In genomic region chr17:75405365-75406221, GRCh38 we compare ENCODE assay signal across 8 cellular contexts. TPM values are rescaled to one million over a fixed set of nuclear protein-coding genes. Genes with fewer than 3 reads are reported as not detected.
DNase-seq lines count a peak whose midpoint lies in the region; ATAC-seq, FAIRE-seq and TF ChIP-seq lines count a peak whose summit lies in the region.

Gene GRB2 (minus strand): TSS chr17:75405678. CDS start chr17:75393628, 12,050 bp downstream.

- H3K36me3 ChIP-seq in PC-3 (ENCODE audit: low read depth, low read length) = 0 out of 2 replicates have a peak, but pooled peaks cover 2% of the 10 kb centered on the region
- H3K36me3 ChIP-seq in mucosa of descending colon (ENCODE audit: low read depth) = no peaks in the 10 kb centered on the region

- no peak for FAIRE-seq in D721Med (lab: Jason Lieb, UNC)

- peak within 1 kb of the TSS; percentile 92 for H3K4me3 ChIP-seq in Jurkat, Clone E6-1 (ENCODE audit: low read length)
- H3K4me3 ChIP-seq in PC-3 (ENCODE audit: low read length) = peak within 1 kb of the TSS; percentile 96
- peak within 1 kb of the TSS; percentile 100 for H3K4me3 ChIP-seq in mucosa of descending colon

- H3K79me2 ChIP-seq in PC-3 (ENCODE audit: low read length) = peaks cover 49% of the 10 kb centered on the region

- H2AFZ ChIP-seq in PC-3 (ENCODE audit: low read length) = peak within 1 kb of the TSS; percentile 94

- peak; percentile 90 for DNase-seq in D721Med (ENCODE audit: insufficient read length, low spot score)
- peak; percentile 93 for DNase-seq in Jurkat, Clone E6-1 (ENCODE audit: low read depth, low spot score)
- peak; percentile 99 for DNase-seq in PC-3
- DNase-seq in activated T-cell treated with anti-CD3 and anti-CD28 coated beads for 48 hours (ENCODE audit: low read depth) = peak; percentile 100
- peak; percentile 68 for DNase-seq in epithelial cell of prostate (ENCODE audit: low read depth, low spot score)
- DNase-seq in mucosa of descending colon = peak; percentile 99 to 100 (median 100)
- DNase-seq in stimulated activated CD8-positive, alpha-beta memory T cell treated with anti-CD3 and anti-CD28 coated beads, Interleukin-4, amount 100 ng/mL, for 1 hour (ENCODE audit: low read depth in 2 of 2, low spot score in 1 of 2) = peak; percentile 98 to 99

- no peaks in the 10 kb centered on the region for H3K27me3 ChIP-seq in PC-3 (ENCODE audit: low read length)

- H3K4me1 ChIP-seq in PC-3 (ENCODE audit: insufficient read depth, low read length) (peaks cover 14% of the 10 kb centered on the region), mucosa of descending colon (ENCODE audit: low read depth) (peaks cover 14% of the 10 kb centered on the region)

- H3K9me2 ChIP-seq in PC-3 (replicated peaks; ENCODE audit: low read length) = no peaks in the 10 kb centered on the region

- H3K9me3 ChIP-seq in PC-3 (ENCODE audit: low read length) (no peaks in the 10 kb centered on the region), mucosa of descending colon (no peaks in the 10 kb centered on the region)

- BruUV-seq in PC-3 (replicated peaks; lab: Mats Ljungman, UMichigan) = no TSS peak

- intact Hi-C loops in PC-3 (cut with micrococcal nuclease) (loop anchor here (1.0 to 2.0 kb wide), 2 partner anchors 41 to 116 kb away; partner anchors contain the start of gene SLC25A19), mucosa of descending colon (cut with DNase I, micrococcal nuclease) (no loop called here)

- POLR2A ChIA-PET in PC-3 (lab: Charles Lee; ENCODE audit: unreplicated experiment) = interaction anchor here (0.5 to 1.0 kb wide), 6 partner anchors 12 to 134 kb away, joined by 3 to 6 read pairs (median 4); partner anchors contain the start of genes MIF4GD and SLC25A19

- CTCF ChIA-PET in PC-3 (lab: Charles Lee) = interaction anchor here (0.5 to 1.4 kb wide), 9 partner anchors 10 to 136 kb away, joined by 3 to 11 read pairs (median 6); partner anchors contain the start of gene MIF4GD

- peak within 1 kb of the TSS; percentile 12 for H3K27ac ChIP-seq in PC-3 (ENCODE audit: low read length)
- H3K27ac ChIP-seq in epithelial cell of prostate = peak within 1 kb of the TSS; percentile 77

- peak within 1 kb of the TSS; percentile 96 for H3K4me2 ChIP-seq in PC-3 (ENCODE audit: low read length)

- ATAC-seq in GM21576 (IDR thresholded peaks at IDR 0.05; ENCODE audit: unreplicated experiment) (peak; percentile 59), PC-3 (peak; percentile 81), mucosa of descending colon (peak; percentile 96)

- H3K9ac ChIP-seq in PC-3 (ENCODE audit: low read length) = peak within 1 kb of the TSS; percentile 95

- TF ChIP-seq CTCF in D721Med (IDR thresholded peaks at IDR 0.05; ENCODE audit: insufficient read depth, missing control alignments) = no peak
- TF ChIP-seq CTCF in PC-3 (conservative IDR thresholded peaks at IDR 0.05; ENCODE audit: low read depth, low read length) = no peak
- TF ChIP-seq CTCF in mucosa of descending colon (IDR thresholded peaks at IDR 0.05) = no peak

- H3F3A ChIP-seq in PC-3 (ENCODE audit: low read length, unreplicated experiment) = peaks cover 6% of the 10 kb centered on the region

- H4K20me1 ChIP-seq in PC-3 (ENCODE audit: low read length) = peaks cover 28% of the 10 kb centered on the region

RNA-seq across cellular contexts. Expression of gene GRB2, which starts in this region (rescaled TPM):
- polyA plus RNA-seq in Jurkat, Clone E6-1 (2012; ENCODE audit: insufficient read depth, insufficient read length) = 134 TPM
- total RNA-seq in PC-3 (2014; rRNA removed) (224 and 282 TPM in 2 replicates), mucosa of descending colon (100 to 1,000 TPM in 2 of 3 donors, 10 to 100 TPM in 1; 97.8 to 116 (median 102) TPM)

Comparison
In these comparisons a context has a peak if more than half of its experiments do, and no peak if none do; other contexts are left out.
1. Peak in every context shown above with its lines: DNase-seq, ATAC-seq, H3K4me3 ChIP-seq and H3K27ac ChIP-seq.